In genomic region chr3:143092191-143092590, GRCh38 we compare ENCODE assay signal across 30 cellular contexts.
"Had no signal": no experiment of that assay in that cellular context is flagged by ENCODE, and none has a peak within 500 bp of the region (broad histone marks: within the 10 kb centered on the region; RNA-seq: fewer than 3 reads in every experiment).

No MANE protein-coding gene starts in this region.

- H3K9ac ChIP-seq: parathyroid adenoma had no signal

- H3K9me3 ChIP-seq: neutrophil, psoas muscle, suprapubic skin, testis, tibial nerve, upper lobe of left lung, vagina had no signal

- FAIRE-seq: urothelium cell line had no signal

- H3K4me3 ChIP-seq: psoas muscle, skin epidermis, smooth muscle cell, spleen, suprapubic skin, testis, tibial nerve, upper lobe of left lung, vagina had no signal

- ATAC-seq: naive thymus-derived CD8-positive, alpha-beta T cell; natural killer cell treated with Interleukin-12 subunit alpha and Interleukin-12 subunit beta and Interleukin-15 and Interleukin-18, amount 100 ng/mL, for 72 hours; psoas muscle; right cardiac atrium; sciatic nerve; stimulated activated memory B cell treated with anti-CD40 and anti-IgM and Interleukin-4, amounts not matched to agents 10 μg/mL and 1 μg/mL and 100 μg/mL, for 72 hours; stimulated activated naive CD8-positive, alpha-beta T cell treated with anti-CD3 and anti-CD28 coated beads, Interleukin-15, amount 100 ng/mL, for 72 hours; stimulated activated naive CD8-positive, alpha-beta T cell treated with anti-CD3 and anti-CD28 coated beads, Interleukin-15, Interleukin-2, amounts not matched to agents 100 U/mL and 50 U/mL, for 24 hours had no signal

- H3K27ac ChIP-seq: neutrophil, parathyroid adenoma, psoas muscle, skin epidermis, spleen, suprapubic skin, testis, tibial nerve, upper lobe of left lung, vagina had no signal

- H3K4me1 ChIP-seq: parathyroid adenoma, psoas muscle, spleen, suprapubic skin, testis, tibial nerve, upper lobe of left lung, vagina had no signal

- H2AFZ ChIP-seq: parathyroid adenoma had no signal

- DNase-seq: naive thymus-derived CD8-positive, alpha-beta T cell; nephron progenitor cell; nucleus accumbens; posterior cingulate gyrus; psoas muscle; right cardiac atrium; spleen; stimulated activated CD4-positive, alpha-beta T cell treated with anti-CD3 and anti-CD28 coated beads, Interleukin-12 subunit alpha, Interleukin-12 subunit beta, amount 100 ng/mL, for 4 hours; stimulated activated CD4-positive, alpha-beta T cell treated with anti-CD3 and anti-CD28 coated beads, Interleukin-1b, Interleukin-23, amount 100 ng/mL, for 48 hours; stimulated activated CD4-positive, alpha-beta T cell treated with anti-CD3 and anti-CD28 coated beads, Interleukin-4, amount 100 ng/mL, for 1 hour; stimulated activated CD4-positive, alpha-beta T cell treated with anti-CD3 and anti-CD28 coated beads, Interleukin-4, amount 100 ng/mL, for 4 hours; stimulated activated CD8-positive, alpha-beta memory T cell treated with anti-CD3 and anti-CD28 coated beads, Interleukin-4, amount 100 ng/mL, for 48 hours; stimulated activated naive CD4-positive, alpha-beta T cell; stimulated activated naive CD8-positive, alpha-beta T cell treated with anti-CD3 and anti-CD28 coated beads, Interleukin-15, amount 100 ng/mL, for 72 hours; stimulated activated naive CD8-positive, alpha-beta T cell treated with anti-CD3 and anti-CD28 coated beads, Interleukin-15, Interleukin-2, amounts not matched to agents 100 U/mL and 50 U/mL, for 24 hours; substantia nigra; testis; trophoblast cell; upper lobe of left lung had no signal

- H3K36me3 ChIP-seq: neutrophil, spleen, suprapubic skin, tibial nerve, upper lobe of left lung, vagina had no signal

- H3K79me2 ChIP-seq: parathyroid adenoma had no signal

- H3K4me2 ChIP-seq: smooth muscle cell had no signal

- H3K27me3 ChIP-seq: neutrophil, spleen, suprapubic skin, testis, tibial nerve, upper lobe of left lung, vagina had no signal
